ENCODE assay signal across 8 cellular contexts in the genomic region with DNA sequence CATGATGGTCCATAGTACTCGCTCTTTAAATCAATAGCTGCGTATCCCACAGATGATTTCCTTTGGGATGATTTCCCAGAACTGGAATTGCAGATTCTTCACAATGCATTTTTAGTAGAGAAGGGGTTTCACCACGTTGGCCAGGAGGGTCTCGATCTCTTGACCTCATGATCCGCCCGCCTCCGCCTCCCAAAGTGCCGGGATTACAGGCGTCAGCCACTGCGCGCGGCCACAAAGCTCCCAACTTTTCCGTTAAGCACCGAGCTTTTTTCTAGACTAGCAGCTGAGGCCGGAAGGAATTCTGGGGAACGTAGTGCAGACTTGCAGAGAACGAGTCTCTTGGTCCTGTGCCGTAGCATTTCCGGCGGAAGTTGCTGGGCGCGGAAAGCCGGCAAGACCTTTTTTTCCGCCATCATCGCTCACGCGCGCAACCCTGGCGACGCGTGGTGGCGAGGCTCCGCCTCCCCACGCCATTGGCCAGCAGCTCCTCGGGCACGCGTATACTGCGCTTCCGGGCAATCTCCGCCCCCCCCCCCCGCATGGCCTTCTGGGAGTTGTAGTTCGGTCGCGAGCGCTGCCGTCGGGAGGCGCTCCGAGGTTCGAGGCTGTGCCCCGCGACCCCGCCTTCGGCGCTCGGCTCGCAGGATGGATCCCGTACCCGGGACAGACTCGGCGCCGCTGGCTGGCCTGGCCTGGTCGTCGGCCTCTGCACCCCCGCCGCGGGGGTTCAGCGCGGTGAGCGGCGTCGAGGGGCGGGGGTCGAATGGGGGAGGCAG. TPM values are rescaled to one million over a fixed set of nuclear protein-coding genes. Genes with fewer than 3 reads are reported as not detected.
DNase-seq lines count a peak whose midpoint lies in the region; ATAC-seq and TF ChIP-seq lines count a peak whose summit lies in the region.

A gene (plus strand): TSS at position 557 of the 776 bp plus-strand sequence. CDS start 89 bp downstream, at position 646.

- peak within 1 kb of the TSS; percentile 56 for H3K27ac ChIP-seq in suprapubic skin

- H3K27ac Mint-ChIP-seq in activated naive CD4-positive, alpha-beta T cell treated with anti-CD3 and anti-CD28 coated beads, Interleukin-2, amount 50 U/mL, for 72 hours: peak within 1 kb of the TSS; percentile 90 to 92

- ATAC-seq in HG02588 (IDR thresholded peaks at IDR 0.05; ENCODE audit: unreplicated experiment): peak; percentile 80
- peak; percentile 94 to 97 for ATAC-seq in activated naive CD4-positive, alpha-beta T cell treated with anti-CD3 and anti-CD28 coated beads, Interleukin-2, amount 50 U/mL, for 72 hours

- no peaks in the 10 kb centered on the region for H3K9me3 ChIP-seq in suprapubic skin

- DNase-seq in GM03348 (ENCODE audit: low spot score): peak; percentile 99
- DNase-seq in NCI-H1092 treated with DMSO at 0.1 percent for 48 hours (lab: John Stamatoyannopoulos, UW): peak; percentile 97
- peak; percentile 90 for DNase-seq in SKM-1 (lab: John Stamatoyannopoulos, UW; ENCODE audit: unreplicated experiment)
- peak; percentile 91 to 97 for DNase-seq in activated naive CD4-positive, alpha-beta T cell treated with anti-CD3 and anti-CD28 coated beads, Interleukin-2, amount 50 U/mL, for 72 hours (ENCODE audit: low spot score in 2 of 2)
- peak; percentile 98 for DNase-seq in globus pallidus (ENCODE audit: low spot score)
- peak; percentile 81 to 99 (median 96) for DNase-seq in nucleus accumbens (lab: John Stamatoyannopoulos, UW)
- DNase-seq in suprapubic skin (ENCODE audit: low spot score in 2 of 2): peak; percentile 97 to 98

- TF ChIP-seq CTCF in suprapubic skin (IDR thresholded peaks at IDR 0.05): no peak

- TF ChIP-seq POLR2A in suprapubic skin (IDR thresholded peaks at IDR 0.05): no peak

- under 1% methylated on average over 18 of the region's 74 CpGs for WGBS in suprapubic skin

- H3K36me3 ChIP-seq in suprapubic skin: peaks cover 14% of the 10 kb centered on the region

- H3K4me1 ChIP-seq in suprapubic skin: peaks cover 16% of the 10 kb centered on the region

- TF ChIP-seq EP300 in suprapubic skin (IDR thresholded peaks at IDR 0.05): no peak

- H3K4me3 ChIP-seq in suprapubic skin: peak within 1 kb of the TSS; percentile 90

- peaks cover 6 to 7% of the 10 kb centered on the region in 2 donors for H3K36me3 Mint-ChIP-seq in activated naive CD4-positive, alpha-beta T cell treated with anti-CD3 and anti-CD28 coated beads, Interleukin-2, amount 50 U/mL, for 72 hours

- H3K9me3 Mint-ChIP-seq in activated naive CD4-positive, alpha-beta T cell treated with anti-CD3 and anti-CD28 coated beads, Interleukin-2, amount 50 U/mL, for 72 hours: no peaks in the 10 kb centered on the region

- peaks cover 3% of the 10 kb centered on the region for H3K27me3 ChIP-seq in suprapubic skin

RNA-seq across cellular contexts. Expression of the gene that starts here (rescaled TPM):
- total RNA-seq in activated naive CD4-positive, alpha-beta T cell treated with anti-CD3 and anti-CD28 coated beads, Interleukin-2, amount 50 U/mL, for 72 hours: 10 to 100 TPM; 34.4 to 55.2 TPM
- 10 to 100 TPM; 44.2 to 71.3 (median 60.5) TPM for total RNA-seq in suprapubic skin

Comparison
In these comparisons a context has a peak if more than half of its experiments do, and no peak if none do; other contexts are left out.
1. Peak in every context shown above with its lines: DNase-seq, ATAC-seq, H3K4me3 ChIP-seq and H3K27ac ChIP-seq.